2 cellular contexts compared by ENCODE assay signal in the genomic region with DNA sequence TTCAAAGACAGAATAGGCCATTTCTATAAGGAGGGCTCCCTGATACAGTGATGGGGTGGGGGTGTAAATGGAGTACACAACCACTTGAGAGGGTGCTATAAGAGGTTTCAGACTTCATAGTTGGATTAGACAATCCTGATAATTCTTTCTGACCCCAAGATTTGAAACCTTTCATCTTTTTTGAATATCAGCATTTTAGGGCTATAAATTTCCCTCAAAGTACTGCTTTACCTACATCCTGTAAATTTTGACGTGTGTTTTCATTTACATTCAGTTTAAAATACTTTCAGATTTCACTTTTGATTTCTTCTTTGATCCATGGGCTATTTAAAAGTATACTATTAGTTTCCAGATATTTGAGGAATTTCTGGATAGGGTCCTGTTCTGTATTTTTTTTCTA.
A peak's percentile ranks its signal among the peaks of the same experiment; 100 is the strongest.
TF ChIP-seq lines count a peak whose summit lies in the region.

No MANE protein-coding gene starts in this region.

TF ChIP-seq in HepG2, 621 proteins besides CTCF, POLR2A, EP300 and RAD21:
- TF ChIP-seq ZBTB8A (CRISPR knock-in tag; IDR thresholded peaks at IDR 0.05; ENCODE audit: borderline replicate concordance, low read depth), result no peak
- TF ChIP-seq ZFP62 (CRISPR knock-in tag; IDR thresholded peaks at IDR 0.05), result no peak
- no peak for TF ChIP-seq TBX2 (CRISPR knock-in tag; IDR thresholded peaks at IDR 0.05; ENCODE audit: borderline replicate concordance)
- TF ChIP-seq ZNF557 (CRISPR knock-in tag; IDR thresholded peaks at IDR 0.05), result no peak
- peak; percentile 98 for TF ChIP-seq ZFP90 (CRISPR knock-in tag; IDR thresholded peaks at IDR 0.05; ENCODE audit: borderline replicate concordance)
- no peak for TF ChIP-seq ZNF589 (CRISPR knock-in tag; conservative IDR thresholded peaks at IDR 0.05)
- no peak for TF ChIP-seq MED8 (CRISPR knock-in tag; IDR thresholded peaks at IDR 0.05; ENCODE audit: insufficient replicate concordance)
- TF ChIP-seq ZNF296 (CRISPR knock-in tag; conservative IDR thresholded peaks at IDR 0.05), result no peak
TF ChIP-seq in HepG2: peak in this region for 1.

TF ChIP-seq in H1, 55 proteins besides CTCF, POLR2A, EP300 and RAD21:
- TF ChIP-seq SIX5 (IDR thresholded peaks at IDR 0.05; ENCODE audit: low read depth, low read length) (no peak), KDM1A (IDR thresholded peaks at IDR 0.05; ENCODE audit: borderline replicate concordance, low read length) (peak; percentile 28; the same call in 1 of the 2 replicates)
